ENCODE assay signal across 1 cellular context in genomic region chr7:131109757-131110293, GRCh38.
TF ChIP-seq lines count a peak whose summit lies in the region.

No MANE protein-coding gene starts in this region.

TF ChIP-seq in K562, 482 proteins besides CTCF, POLR2A, EP300 and RAD21 (continued from another document):
- TF ChIP-seq TFE3 (CRISPR knock-in tag; IDR thresholded peaks at IDR 0.05) (no peak), SRSF3 (IDR thresholded peaks at IDR 0.05; ENCODE audit: insufficient read depth, low read length) (no peak), SMARCC2 (IDR thresholded peaks at IDR 0.05; ENCODE audit: low read depth) (peak; percentile 66), SIN3A (IDR thresholded peaks at IDR 0.05; ENCODE audit: borderline replicate concordance in 2 of 2, control insufficient read depth in 1 of 2, low read depth in 2 of 2, low read length in 2 of 2) (0 out of 4 replicates have a peak, but pooled peaks have one; percentile 32 to 33), ZSCAN32 (CRISPR knock-in tag; IDR thresholded peaks at IDR 0.05) (no peak), NR0B1 (IDR thresholded peaks at IDR 0.05; ENCODE audit: partially characterized antibody) (no peak), CUX1 (CRISPR knock-in tag; IDR thresholded peaks at IDR 0.05) (no peak), GATAD2B (IDR thresholded peaks at IDR 0.05; ENCODE audit: borderline replicate concordance) (no peak), SAFB (IDR thresholded peaks at IDR 0.05; ENCODE audit: borderline replicate concordance, low read depth, low read length) (no peak), ZHX1 (conservative IDR thresholded peaks at IDR 0.05; ENCODE audit: low read length) (no peak), PHF20 (IDR thresholded peaks at IDR 0.05; ENCODE audit: partially characterized antibody) (peak; percentile 57), MED1 (CRISPR knock-in tag; IDR thresholded peaks at IDR 0.05; ENCODE audit: borderline replicate concordance) (no peak), ZNF274 (IDR thresholded peaks at IDR 0.05; ENCODE audit: borderline replicate concordance, low read depth, low read length) (no peak), ZBTB49 (CRISPR knock-in tag; IDR thresholded peaks at IDR 0.05; ENCODE audit: borderline replicate concordance) (no peak), HMGN3 (IDR thresholded peaks at IDR 0.05; ENCODE audit: borderline replicate concordance, extremely low read depth, insufficient read length, low read depth, low read length) (peak; percentile 85), SP2 (IDR thresholded peaks at IDR 0.05; ENCODE audit: extremely low read depth, low read depth, low read length, poor library complexity, severe bottlenecking) (no peak), MEF2A (IDR thresholded peaks at IDR 0.05; ENCODE audit: control insufficient read depth, low read depth, low read length) (no peak), PPARD (CRISPR knock-in tag; IDR thresholded peaks at IDR 0.05) (no peak), HMG20A (CRISPR knock-in tag; conservative IDR thresholded peaks at IDR 0.05) (no peak), KLF13 (tag; IDR thresholded peaks at IDR 0.05; ENCODE audit: borderline replicate concordance, low read depth) (peak; percentile 56), ZNF444 (CRISPR knock-in tag; IDR thresholded peaks at IDR 0.05) (no peak), U2AF1 (optimal IDR thresholded peaks at IDR 0.05; ENCODE audit: low read depth, low read length) (no peak), DLX4 (CRISPR knock-in tag; IDR thresholded peaks at IDR 0.05) (no peak), MITF (IDR thresholded peaks at IDR 0.05) (no peak), POU5F1 (IDR thresholded peaks at IDR 0.05; ENCODE audit: borderline replicate concordance, low read depth, low read length, partially characterized antibody) (no peak), YBX1 (IDR thresholded peaks at IDR 0.05) (no peak), ZNF583 (CRISPR knock-in tag; IDR thresholded peaks at IDR 0.05) (no peak), ZBTB1 (CRISPR knock-in tag; IDR thresholded peaks at IDR 0.05; ENCODE audit: borderline replicate concordance, low read depth) (peak; percentile 80), ZNF518B (CRISPR knock-in tag; IDR thresholded peaks at IDR 0.05) (no peak), SMARCE1 (IDR thresholded peaks at IDR 0.05) (peak; percentile 76), ZC3H8 (IDR thresholded peaks at IDR 0.05) (no peak)
